16 cellular contexts compared by ENCODE assay signal in genomic region chr17:301681-302299, GRCh38. TPM values are rescaled to one million over a fixed set of nuclear protein-coding genes. Genes with fewer than 3 reads are reported as not detected.
DNase-seq lines count a peak whose midpoint lies in the region; ATAC-seq, FAIRE-seq and TF ChIP-seq lines count a peak whose summit lies in the region.
"Had no signal": no experiment of that assay in that cellular context is flagged by ENCODE, and none has a peak within 500 bp of the region (broad histone marks: within the 10 kb centered on the region; RNA-seq: fewer than 3 reads in every experiment).

No MANE protein-coding gene starts in this region.

- H4K5ac ChIP-seq in H1 (ENCODE audit: insufficient read length, low read depth, low read length), result no peak overlapping the region

- POLR2A ChIA-PET in Caco-2 (lab: Charles Lee) (no interaction called here), H1 (lab: Charles Lee; ENCODE audit: partially characterized antibody) (interaction anchor here (1.1 to 1.3 kb wide), 3 partner anchors 8 to 94 kb away, joined by 3 to 4 read pairs (median 4); no protein-coding TSS in a partner anchor)

- 0 out of 2 replicates have a peak overlapping the region, but pooled peaks have one; percentile 5 for H2BK15ac ChIP-seq in H1 (ENCODE audit: low read length)

- H3K4me3 ChIP-seq in Caco-2 (ENCODE audit: low read depth, low read length), result no peak overlapping the region
- H3K4me3 ChIP-seq in H1 (ENCODE audit: extremely low read depth in 1 of 4, insufficient read depth in 2 of 4, low read depth in 3 of 4, low read length in 4 of 4), result no peak overlapping the region
- H3K4me3 ChIP-seq in sigmoid colon, result no peak overlapping the region

- no peaks in the 10 kb centered on the region for H3K4me1 ChIP-seq in Caco-2
- peaks cover 0 to 10% (median 8%) of the 10 kb centered on the region in 4 experiments; a peak in 6 of 7 replicates for H3K4me1 ChIP-seq in H1 (replicated peaks in 1 of 4; ENCODE audit: control insufficient read depth in 3 of 4, insufficient read depth in 4 of 4, low read length in 3 of 4)
- H3K4me1 ChIP-seq in sigmoid colon, result peaks cover 0 to 35% (median 25%) of the 10 kb centered on the region in 4 donors

- no peak for TF ChIP-seq CTCF in Caco-2 (IDR thresholded peaks at IDR 0.05; ENCODE audit: insufficient read depth in 1 of 2, low read depth in 1 of 2, low read length in 1 of 2, severe bottlenecking in 1 of 2, unreplicated experiment in 1 of 2)
- TF ChIP-seq CTCF in H1 (IDR thresholded peaks at IDR 0.05; ENCODE audit: control extremely low read depth in 1 of 3, insufficient read depth in 1 of 3, low read depth in 1 of 3, low read length in 3 of 3), result no peak
- TF ChIP-seq CTCF in sigmoid colon (IDR thresholded peaks at IDR 0.05), result no peak

- H3K14ac ChIP-seq in H1 (ENCODE audit: insufficient read length), result no peak overlapping the region

- no peak overlapping the region for H2BK120ac ChIP-seq in H1 (replicated peaks; ENCODE audit: low read depth, low read length)

- intact Hi-C loops in Caco-2 (cut with micrococcal nuclease; ENCODE audit: unreplicated experiment), result no loop called here
- intact Hi-C loops in sigmoid colon (cut with DNase I), result no loop called here

- H3K9ac ChIP-seq in H1 (replicated peaks in 1 of 4; ENCODE audit: extremely low read depth in 1 of 4, low read depth in 3 of 4, low read length in 3 of 4), result no peak overlapping the region

- no peaks in the 10 kb centered on the region for H3K79me2 ChIP-seq in H1 (ENCODE audit: control insufficient read depth in 1 of 2, insufficient read depth in 2 of 2, low read length in 2 of 2)

- CTCF ChIA-PET in Caco-2 (lab: Charles Lee) (no interaction called here), H1 (lab: Charles Lee; ENCODE audit: partially characterized antibody) (interaction anchor here (0.6 to 1.4 kb wide), 6 partner anchors 8 to 136 kb away, joined by 3 to 6 read pairs (median 4); no protein-coding TSS in a partner anchor)

- H2BK20ac ChIP-seq in H1 (ENCODE audit: low read length), result no peak overlapping the region

- H3K27me3 Mint-ChIP-seq in Caco-2 (ENCODE audit: insufficient read depth, unreplicated experiment), result no peaks in the 10 kb centered on the region

- no peak overlapping the region for H2AFZ ChIP-seq in H1 (ENCODE audit: low read length)

- peak overlapping the region; percentile 64 for H3K27ac Mint-ChIP-seq in Caco-2 (ENCODE audit: unreplicated experiment)
- H3K27ac Mint-ChIP-seq: activated naive CD4-positive, alpha-beta T cell treated with anti-CD3 and anti-CD28 coated beads for 36 hours; IgD-negative memory B cell; naive thymus-derived CD8-positive, alpha-beta T cell had no signal

- no peak overlapping the region for H2AK5ac ChIP-seq in H1 (ENCODE audit: low read depth, low read length)

- no peak overlapping the region for H3K27ac ChIP-seq in H1 (ENCODE audit: low read depth, low read length)
- H3K27ac ChIP-seq in sigmoid colon, result peak overlapping the region; percentile 51 to 69 (median 63)

- no peaks in the 10 kb centered on the region for H3K27me3 ChIP-seq in Caco-2 (replicated peaks; ENCODE audit: control insufficient read depth, insufficient read depth, low read length)
- peaks cover 0 to 1% (median 0%) of the 10 kb centered on the region in 4 experiments; a peak in 2 of 7 replicates for H3K27me3 ChIP-seq in H1 (replicated peaks in 1 of 4; ENCODE audit: control insufficient read depth in 3 of 4, extremely low read depth in 1 of 4, insufficient read depth in 3 of 4, low read length in 3 of 4)
- no peaks in the 10 kb centered on the region for H3K27me3 ChIP-seq in sigmoid colon

- no peak overlapping the region for H3K4me3 Mint-ChIP-seq in Caco-2 (ENCODE audit: unreplicated experiment)
- H3K4me3 Mint-ChIP-seq: activated naive CD4-positive, alpha-beta T cell treated with anti-CD3 and anti-CD28 coated beads for 36 hours; IgD-negative memory B cell; naive thymus-derived CD8-positive, alpha-beta T cell had no signal

- H3K9me3 Mint-ChIP-seq in Caco-2 (ENCODE audit: unreplicated experiment), result no peaks in the 10 kb centered on the region
- H3K9me3 Mint-ChIP-seq: activated naive CD4-positive, alpha-beta T cell treated with anti-CD3 and anti-CD28 coated beads for 36 hours; IgD-negative memory B cell; naive thymus-derived CD8-positive, alpha-beta T cell had no signal

- no peaks in the 10 kb centered on the region; the same call in 1 of the 2 replicates for H3K23me2 ChIP-seq in H1 (ENCODE audit: low read depth, low read length)

- TF ChIP-seq EP300 in H1 (IDR thresholded peaks at IDR 0.05; ENCODE audit: borderline replicate concordance in 1 of 2, low read depth in 2 of 2, low read length in 2 of 2) (no peak), sigmoid colon (IDR thresholded peaks at IDR 0.05) (no peak)

- no peak for ATAC-seq in HG03108 (IDR thresholded peaks at IDR 0.05; ENCODE audit: unreplicated experiment)
- no peak for ATAC-seq in HG03342 (IDR thresholded peaks at IDR 0.05; ENCODE audit: unreplicated experiment)
- ATAC-seq: naive thymus-derived CD8-positive, alpha-beta T cell had no signal

- no peaks in the 10 kb centered on the region for H3K4me1 Mint-ChIP-seq in Caco-2 (ENCODE audit: low read depth, unreplicated experiment)
- H3K4me1 Mint-ChIP-seq: IgD-negative memory B cell had no signal

- 87% methylated on average over 27 of the region's 27 CpGs; no CpG with 5 or more reads in 1 of the 2 experiments for WGBS in H1 (ENCODE audit: extremely low coverage in 1 of 2, insufficient coverage in 1 of 2, insufficient read length in 1 of 2, insufficient replicate concordance in 2 of 2, low coverage in 1 of 2, low lambda C conversion rate in 2 of 2, missing lambda C conversion rate in 1 of 2), 2 experiments
- WGBS in sigmoid colon, 2 donors, result 30 to 74% methylated on average over 27 of the region's 27 CpGs

- H4K20me1 ChIP-seq in H1 (replicated peaks in 1 of 2; ENCODE audit: control insufficient read depth in 1 of 2, insufficient read depth in 2 of 2, low read length in 2 of 2), result no peaks in the 10 kb centered on the region

- H2BK12ac ChIP-seq in H1 (ENCODE audit: low read depth, low read length), result peak overlapping the region; percentile 75; the same call in 1 of the 2 replicates

- no peak overlapping the region for H3K18ac ChIP-seq in H1 (ENCODE audit: extremely low read depth, low read length)

- H3K36me3 ChIP-seq in Caco-2 (ENCODE audit: control insufficient read depth, insufficient read depth, low read length), result no peaks in the 10 kb centered on the region
- no peaks in the 10 kb centered on the region for H3K36me3 ChIP-seq in H1 (ENCODE audit: control insufficient read depth in 2 of 4, insufficient read depth in 4 of 4, low read length in 3 of 4)
- no peaks in the 10 kb centered on the region for H3K36me3 ChIP-seq in sigmoid colon

- BruUV-seq in Caco-2 (replicated peaks; lab: Mats Ljungman, UMichigan), result no TSS peak

- no peak for FAIRE-seq in H1 (lab: Jason Lieb, UNC)
- FAIRE-seq: bronchial epithelial cell, TTC549 had no signal

- no peak overlapping the region for H3K56ac ChIP-seq in H1 (replicated peaks; ENCODE audit: insufficient read length, low read depth, low read length)

- H4K91ac ChIP-seq in H1 (replicated peaks; ENCODE audit: insufficient read length, low read length), result no peak overlapping the region

- TF ChIP-seq RAD21 in H1 (IDR thresholded peaks at IDR 0.05 in 1 of 2, conservative IDR thresholded peaks at IDR 0.05 in 1 of 2; ENCODE audit: low read depth in 2 of 2, low read length in 2 of 2), result no peak

- H3K23ac ChIP-seq in H1 (ENCODE audit: insufficient read length), result no peak overlapping the region

- TF ChIP-seq POLR2A in H1 (IDR thresholded peaks at IDR 0.05; ENCODE audit: control extremely low read depth in 1 of 2, low read depth in 2 of 2, low read length in 2 of 2), result no peak
- no peak for TF ChIP-seq POLR2A in sigmoid colon (IDR thresholded peaks at IDR 0.05)

- H2BK5ac ChIP-seq in H1 (ENCODE audit: low read depth, low read length), result no peak overlapping the region; the same call in 1 of the 2 replicates

- DNase-seq in Caco-2 (no peak), H1 (ENCODE audit: low read depth in 1 of 2, low spot score in 2 of 2) (no peak), kidney tubule cell (ENCODE audit: low spot score) (peak; percentile 15), sigmoid colon (peak; percentile 62), NCI-H524 treated with DMSO at 0.1 percent for 48 hours (lab: John Stamatoyannopoulos, UW) (no peak), NCI-H1694 treated with DMSO at 0.1 percent for 48 hours (lab: John Stamatoyannopoulos, UW) (no peak)
- DNase-seq: activated naive CD4-positive, alpha-beta T cell treated with anti-CD3 and anti-CD28 coated beads for 36 hours; naive thymus-derived CD8-positive, alpha-beta T cell; NCI-H69; SIG-M5; stimulated activated CD8-positive, alpha-beta memory T cell treated with anti-CD3 and anti-CD28 coated beads, Interleukin-4, amount 100 ng/mL, for 48 hours had no signal

- no peaks in the 10 kb centered on the region for H3K9me3 ChIP-seq in Caco-2
- no peaks in the 10 kb centered on the region for H3K9me3 ChIP-seq in H1 (ENCODE audit: insufficient read depth in 2 of 2, low read depth in 1 of 2, low read length in 1 of 2)
- H3K9me3 ChIP-seq in sigmoid colon, result no peaks in the 10 kb centered on the region

- H3K79me1 ChIP-seq in H1 (ENCODE audit: low read depth, low read length), result no peaks in the 10 kb centered on the region

- peak overlapping the region; percentile 66 for H4K8ac ChIP-seq in H1 (ENCODE audit: extremely low read depth, insufficient read depth, low read length)

- H3K4ac ChIP-seq in H1 (replicated peaks; ENCODE audit: insufficient read length, low read depth, low read length), result no peak overlapping the region

- no peak overlapping the region for H3K4me2 ChIP-seq in H1 (ENCODE audit: insufficient read depth in 1 of 2, low read depth in 2 of 2, low read length in 2 of 2)

- peaks cover 16% of the 10 kb centered on the region for H3K36me3 Mint-ChIP-seq in Caco-2 (ENCODE audit: insufficient read depth, unreplicated experiment)

TF ChIP-seq in H1, 55 proteins besides CTCF, POLR2A, EP300 and RAD21:
- no peak for TF ChIP-seq ZNF274 (IDR thresholded peaks at IDR 0.05; ENCODE audit: borderline replicate concordance, extremely low read depth, low read length)

RNA-seq across cellular contexts. Expression of gene RPH3AL, which starts 50.8 kb away (rescaled TPM):
- total RNA-seq in Caco-2 (2022) (36.0 and 37.0 TPM in 2 replicates), sigmoid colon (10 to 100 TPM in 1 of 4 donors, 1 to 10 TPM in 3; 1.8 to 12.7 (median 3.1) TPM)
- 5.6 and 6.1 TPM in 2 replicates for total RNA-seq in H1 (2021; fragmentation: NEBNext Ultra II Directional; extraction: Animal tissue kit (Norgen Biotek cat#: 25700))
- polyA plus RNA-seq in H1 (2011; rRNA removed) (5.8 and 10.7 TPM in 2 replicates), sigmoid colon (10 to 100 TPM; 14.2 to 23.1 (median 15.0) TPM)
- 6.1 TPM for polyA plus RNA-seq in H1 (2011; cell fraction: cytosol; rRNA removed)
- polyA plus RNA-seq in H1 (2011; cell fraction: nucleus; rRNA removed), result 8.3 TPM
- polyA plus RNA-seq in H1 (2012, experiment 1 of 2), result 4.1 to 6.5 TPM (median 4.9 TPM) in 4 replicates
- 6.6 TPM for polyA plus RNA-seq in H1 (2012, experiment 2 of 2)
- 3.9 TPM for polyA plus RNA-seq in H1 (2013, experiment 1 of 2)
- polyA plus RNA-seq in H1 (2013, experiment 2 of 2), result 4.0 TPM
- 2.3 and 2.7 TPM in 2 replicates for polyA minus RNA-seq in H1 (2011; rRNA and poly(A)+ RNA removed)
- polyA minus RNA-seq in H1 (2011; cell fraction: cytosol; rRNA and poly(A)+ RNA removed), result 4.3 TPM
- 9.9 TPM for polyA minus RNA-seq in H1 (2011; cell fraction: nucleus; rRNA and poly(A)+ RNA removed)

Comparison
In these comparisons a context has a peak if more than half of its experiments do, and no peak if none do; other contexts are left out.
1. DNase-seq: peak in kidney tubule cell (single experiment) and sigmoid colon (single experiment); none in Caco-2 (0 of 2), H1 (0 of 2), NCI-H524 treated with DMSO at 0.1 percent for 48 hours (single experiment) and NCI-H1694 treated with DMSO at 0.1 percent for 48 hours (single experiment).